ENCODE assay signal across 1 cellular context in the genomic region with DNA sequence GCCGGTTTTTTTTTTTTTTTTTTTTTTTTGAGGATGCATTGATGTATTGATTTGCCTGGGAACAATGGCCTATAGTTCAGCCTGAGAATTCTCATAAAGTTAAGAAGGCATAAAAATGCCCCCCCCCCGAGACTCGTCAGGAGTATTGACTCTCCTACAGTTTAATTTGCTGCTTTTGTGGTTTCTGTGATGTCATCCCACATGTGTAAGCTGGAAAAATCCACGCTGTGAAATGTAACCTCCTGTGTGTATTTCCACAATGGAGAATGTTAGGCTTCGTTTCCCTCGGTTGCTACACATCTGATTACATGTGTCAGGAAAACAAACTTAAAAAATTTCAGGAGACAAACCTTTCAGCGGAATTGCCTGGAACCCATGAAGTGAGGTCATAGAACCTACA.
TF ChIP-seq lines count a peak whose summit lies in the region.

No MANE protein-coding gene starts in this region.

TF ChIP-seq in HEK293, 187 proteins besides CTCF, POLR2A, EP300 and RAD21 (continued from another document):
- TF ChIP-seq, protein P1, sequence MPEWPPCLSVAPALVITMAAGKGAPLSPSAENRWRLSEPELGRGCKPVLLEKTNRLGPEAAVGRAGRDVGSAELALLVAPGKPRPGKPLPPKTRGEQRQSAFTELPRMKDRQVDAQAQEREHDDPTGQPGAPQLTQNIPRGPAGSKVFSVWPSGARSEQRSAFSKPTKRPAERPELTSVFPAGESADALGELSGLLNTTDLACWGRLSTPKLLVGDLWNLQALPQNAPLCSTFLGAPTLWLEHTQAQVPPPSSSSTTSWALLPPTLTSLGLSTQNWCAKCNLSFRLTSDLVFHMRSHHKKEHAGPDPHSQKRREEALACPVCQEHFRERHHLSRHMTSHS (tag by site-specific recombination; IDR thresholded peaks at IDR 0.05), result no peak
- TF ChIP-seq ZNF654 (tag by site-specific recombination; IDR thresholded peaks at IDR 0.05; ENCODE audit: low read depth), result no peak
- no peak for TF ChIP-seq ZNF2 (tag by site-specific recombination; IDR thresholded peaks at IDR 0.05)
- TF ChIP-seq PRDM10 (tag by site-specific recombination; IDR thresholded peaks at IDR 0.05), result peak; percentile 19; the same call in 1 of the 2 replicates
- TF ChIP-seq ZIC2 (tag by site-specific recombination; IDR thresholded peaks at IDR 0.05), result peak; percentile 87
- no peak for TF ChIP-seq MZF1 (tag by site-specific recombination; IDR thresholded peaks at IDR 0.05; ENCODE audit: borderline replicate concordance)
- 0 out of 2 replicates have a peak, but pooled peaks have one; percentile 43 for TF ChIP-seq ZNF184 (tag by site-specific recombination; IDR thresholded peaks at IDR 0.05)
- 0 out of 2 replicates have a peak, but pooled peaks have one; percentile 31 for TF ChIP-seq IKZF3 (tag by site-specific recombination; IDR thresholded peaks at IDR 0.05)
- TF ChIP-seq ZNF366 (tag by site-specific recombination; conservative IDR thresholded peaks at IDR 0.05), result 0 out of 2 replicates have a peak, but pooled peaks have one; percentile 11
- TF ChIP-seq ZNF629 (tag by site-specific recombination; IDR thresholded peaks at IDR 0.05), result peak; percentile 80
- no peak for TF ChIP-seq SP7 (tag by site-specific recombination; IDR thresholded peaks at IDR 0.05)
- TF ChIP-seq ZEB2 (tag by site-specific recombination; IDR thresholded peaks at IDR 0.05), result no peak
- TF ChIP-seq PRDM6 (tag by site-specific recombination; IDR thresholded peaks at IDR 0.05), result peak; percentile 16; the same call in 1 of the 2 replicates
- no peak for TF ChIP-seq ZNF274 (IDR thresholded peaks at IDR 0.05; ENCODE audit: low read length)
- TF ChIP-seq ZNF274 (tag by site-specific recombination; IDR thresholded peaks at IDR 0.05; ENCODE audit: borderline replicate concordance), result no peak
- TF ChIP-seq, protein P2, sequence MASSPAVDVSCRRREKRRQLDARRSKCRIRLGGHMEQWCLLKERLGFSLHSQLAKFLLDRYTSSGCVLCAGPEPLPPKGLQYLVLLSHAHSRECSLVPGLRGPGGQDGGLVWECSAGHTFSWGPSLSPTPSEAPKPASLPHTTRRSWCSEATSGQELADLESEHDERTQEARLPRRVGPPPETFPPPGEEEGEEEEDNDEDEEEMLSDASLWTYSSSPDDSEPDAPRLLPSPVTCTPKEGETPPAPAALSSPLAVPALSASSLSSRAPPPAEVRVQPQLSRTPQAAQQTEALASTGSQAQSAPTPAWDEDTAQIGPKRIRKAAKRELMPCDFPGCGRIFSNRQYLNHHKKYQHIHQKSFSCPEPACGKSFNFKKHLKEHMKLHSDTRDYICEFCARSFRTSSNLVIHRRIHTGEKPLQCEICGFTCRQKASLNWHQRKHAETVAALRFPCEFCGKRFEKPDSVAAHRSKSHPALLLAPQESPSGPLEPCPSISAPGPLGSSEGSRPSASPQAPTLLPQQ (tag by site-specific recombination; IDR thresholded peaks at IDR 0.05), result no peak
